ENCODE assay signal across 11 cellular contexts in genomic region chr2:31297751-31298150, GRCh38.
DNase-seq lines count a peak whose midpoint lies in the region; ATAC-seq and TF ChIP-seq lines count a peak whose summit lies in the region.
"Had no signal": no experiment of that assay in that cellular context is flagged by ENCODE, and none has a peak within 500 bp of the region (broad histone marks: within the 10 kb centered on the region; RNA-seq: fewer than 3 reads in every experiment).

No MANE protein-coding gene starts in this region.

- H3K27me3 ChIP-seq in left ventricle myocardium inferior (ENCODE audit: low read depth) (no peaks in the 10 kb centered on the region), right cardiac atrium (ENCODE audit: control insufficient read depth, insufficient read depth) (no peaks in the 10 kb centered on the region), RWPE2 (ENCODE audit: insufficient read depth, poor library complexity, severe bottlenecking) (no peaks in the 10 kb centered on the region), SJCRH30 (peaks cover 2% of the 10 kb centered on the region; the same call in 1 of the 2 replicates), upper lobe of right lung (no peaks in the 10 kb centered on the region)

- H3K4me3 ChIP-seq in left ventricle myocardium inferior (no peak overlapping the region), right cardiac atrium (ENCODE audit: low read length) (no peak overlapping the region), RWPE2 (ENCODE audit: severe bottlenecking) (no peak overlapping the region), SJCRH30 (no peak overlapping the region), upper lobe of right lung (no peak overlapping the region)

- H3K27ac Mint-ChIP-seq in nephron progenitor cell = no peak overlapping the region

- H3K36me3 ChIP-seq in left ventricle myocardium inferior (no peaks in the 10 kb centered on the region), RWPE2 (ENCODE audit: low read depth) (no peaks in the 10 kb centered on the region), SJCRH30 (no peaks in the 10 kb centered on the region), upper lobe of right lung (no peaks in the 10 kb centered on the region)

- no peaks in the 10 kb centered on the region for H3K9me3 Mint-ChIP-seq in nephron progenitor cell

- no peak overlapping the region for H3K4me3 Mint-ChIP-seq in nephron progenitor cell

- H3K9me3 ChIP-seq in left ventricle myocardium inferior (replicated peaks) (no peaks in the 10 kb centered on the region), right cardiac atrium (ENCODE audit: control insufficient read depth, low read length) (no peaks in the 10 kb centered on the region), RWPE2 (ENCODE audit: severe bottlenecking) (no peaks in the 10 kb centered on the region), SJCRH30 (replicated peaks) (no peaks in the 10 kb centered on the region), upper lobe of right lung (no peaks in the 10 kb centered on the region)

- intact Hi-C loops in left ventricle myocardium inferior (cut with micrococcal nuclease) = no loop called here
- intact Hi-C loops in right cardiac atrium (cut with DNase I) = no loop called here
- intact Hi-C loops in upper lobe of right lung (cut with DNase I) = no loop called here

- no peaks in the 10 kb centered on the region for H3K4me1 Mint-ChIP-seq in nephron progenitor cell

- DNase-seq in left ventricle myocardium inferior = no peak
- no peak for DNase-seq in right cardiac atrium
- no peak for DNase-seq in RWPE2 (ENCODE audit: low spot score)
- peak; percentile 37 for DNase-seq in inferior parietal cortex (ENCODE audit: extremely low spot score)
- no peak for DNase-seq in nephron progenitor cell
- DNase-seq in SJCRH30 = no peak
- DNase-seq in upper lobe of right lung = no peak
- DNase-seq in NCI-H2107 treated with DMSO at 0.1 percent for 48 hours (lab: John Stamatoyannopoulos, UW; ENCODE audit: unreplicated experiment) = no peak
- DNase-seq: activated CD4-positive, alpha-beta T cell treated with anti-CD3 and anti-CD28 coated beads for 4 hours; COR-L47; NCI-H510A had no signal

- peak overlapping the region; percentile 71 for H3K27ac ChIP-seq in left ventricle myocardium inferior (replicated peaks)
- no peak overlapping the region for H3K27ac ChIP-seq in right cardiac atrium (ENCODE audit: low read length)
- H3K27ac ChIP-seq in RWPE2 (ENCODE audit: poor library complexity, severe bottlenecking) = no peak overlapping the region
- no peak overlapping the region for H3K27ac ChIP-seq in SJCRH30
- no peak overlapping the region for H3K27ac ChIP-seq in upper lobe of right lung

- peaks cover 61% of the 10 kb centered on the region for H3K4me1 ChIP-seq in left ventricle myocardium inferior
- H3K4me1 ChIP-seq in right cardiac atrium (ENCODE audit: control insufficient read depth, insufficient read depth, low read length) = peaks cover 17% of the 10 kb centered on the region
- no peaks in the 10 kb centered on the region for H3K4me1 ChIP-seq in RWPE2 (ENCODE audit: insufficient read depth, poor library complexity, severe bottlenecking)
- H3K4me1 ChIP-seq in SJCRH30 = no peaks in the 10 kb centered on the region
- peaks cover 8% of the 10 kb centered on the region for H3K4me1 ChIP-seq in upper lobe of right lung

- 38% methylated on average over 1 of the region's 1 CpG for WGBS in right cardiac atrium

- no peaks in the 10 kb centered on the region for H3K36me3 Mint-ChIP-seq in nephron progenitor cell (ENCODE audit: low read depth)

- peaks cover 6% of the 10 kb centered on the region for H3K27me3 Mint-ChIP-seq in nephron progenitor cell (ENCODE audit: low read depth, poor library complexity)

- ATAC-seq in right cardiac atrium (no peak), RWPE2 (ENCODE audit: low read depth) (peak; percentile 10; the same call in 1 of the 3 replicates), upper lobe of right lung (no peak)

- TF ChIP-seq CTCF in left ventricle myocardium inferior (IDR thresholded peaks at IDR 0.05; ENCODE audit: borderline replicate concordance) (no peak), RWPE2 (IDR thresholded peaks at IDR 0.05; ENCODE audit: poor library complexity, severe bottlenecking) (no peak), nephron progenitor cell (IDR thresholded peaks at IDR 0.05) (no peak), upper lobe of right lung (IDR thresholded peaks at IDR 0.05) (no peak)
